In the genomic region with DNA sequence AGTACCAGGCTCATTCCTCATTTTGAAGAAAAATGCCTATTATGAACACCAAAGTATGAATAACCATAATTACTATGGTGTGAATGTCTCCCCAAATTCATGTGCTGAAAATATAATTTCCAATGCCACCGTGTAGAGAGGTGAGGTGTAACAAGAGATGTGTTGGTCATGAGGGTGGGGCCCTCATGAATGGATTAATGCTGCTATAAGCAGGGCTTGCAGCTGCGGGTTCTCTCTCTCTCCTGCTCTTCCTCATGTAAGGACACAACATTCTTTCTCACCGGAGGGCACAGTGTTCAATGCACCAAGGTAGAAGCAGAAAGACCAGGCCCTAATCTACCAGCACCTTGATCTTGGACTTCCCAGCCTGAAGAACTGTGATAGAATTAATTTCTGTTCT, we compare ENCODE assay signal across 21 cellular contexts.
DNase-seq lines count a peak whose midpoint lies in the region.
"Had no signal": no experiment of that assay in that cellular context is flagged by ENCODE, and none has a peak within 500 bp of the region (broad histone marks: within the 10 kb centered on the region; RNA-seq: fewer than 3 reads in every experiment).

No MANE protein-coding gene starts in this region.

- no peak overlapping the region for H3K27ac ChIP-seq in mesenchymal stem cell (ENCODE audit: low read length, poor library complexity, severe bottlenecking)
- peak overlapping the region; percentile 80 for H3K27ac ChIP-seq in subcutaneous abdominal adipose tissue (ENCODE audit: low read depth, low read length)
- H3K27ac ChIP-seq in Karpas-422 (ENCODE audit: low read length) = no peak overlapping the region
- H3K27ac ChIP-seq: testis had no signal

- H3K18ac ChIP-seq in mesenchymal stem cell (ENCODE audit: low read depth in 1 of 2, low read length in 2 of 2) = peak overlapping the region in 1 of 2 experiments; percentile 40

- H2BK5ac ChIP-seq in mesenchymal stem cell (ENCODE audit: low read depth, low read length, poor library complexity, severe bottlenecking) = no peak overlapping the region

- H4K8ac ChIP-seq in mesenchymal stem cell (ENCODE audit: low read length) = peak overlapping the region; percentile 64

- H3K23ac ChIP-seq in mesenchymal stem cell (ENCODE audit: low read length in 2 of 2) = no peak overlapping the region

- H3K9ac ChIP-seq in mesenchymal stem cell (ENCODE audit: low read length) (peak overlapping the region; percentile 49), subcutaneous abdominal adipose tissue (ENCODE audit: low read length in 5 of 5) (peak overlapping the region in 1 of 5 donors; percentile 20), Karpas-422 (ENCODE audit: low read length) (no peak overlapping the region)

- H2BK15ac ChIP-seq in mesenchymal stem cell (ENCODE audit: low read depth, poor library complexity, severe bottlenecking) = no peak overlapping the region

- H3K14ac ChIP-seq in mesenchymal stem cell (ENCODE audit: low read length in 2 of 2) = peak overlapping the region in 1 of 2 experiments; percentile 48

- 88% methylated on average over 2 of the region's 3 CpGs for WGBS in mesenchymal stem cell

- H3K4me1 ChIP-seq in mesenchymal stem cell (ENCODE audit: control insufficient read depth, insufficient read depth, low read depth, low read length) = no peaks in the 10 kb centered on the region
- H3K4me1 ChIP-seq in subcutaneous abdominal adipose tissue (ENCODE audit: control insufficient read depth in 5 of 5, insufficient read depth in 5 of 5, low read length in 5 of 5) = peaks cover 2 to 40% (median 20%) of the 10 kb centered on the region in 5 donors
- H3K4me1 ChIP-seq in Karpas-422 (ENCODE audit: low read length) = no peaks in the 10 kb centered on the region

- H2BK12ac ChIP-seq in mesenchymal stem cell (ENCODE audit: low read length in 2 of 2) = peak overlapping the region in 1 of 2 experiments; percentile 84

- peak overlapping the region; percentile 19 for H2BK120ac ChIP-seq in mesenchymal stem cell (ENCODE audit: low read depth, low read length)

- H3K4me3 ChIP-seq in mesenchymal stem cell (ENCODE audit: insufficient read depth in 1 of 2, low read depth in 1 of 2, low read length in 2 of 2) (peak overlapping the region in 1 of 2 experiments; percentile 30), subcutaneous abdominal adipose tissue (ENCODE audit: low read depth in 1 of 5, low read length in 5 of 5) (no peak overlapping the region), Karpas-422 (ENCODE audit: low read length) (no peak overlapping the region)
- H3K4me3 ChIP-seq: testis had no signal

- no peak overlapping the region for H2AK5ac ChIP-seq in mesenchymal stem cell (ENCODE audit: low read length, severe bottlenecking)

- H3K9me2 ChIP-seq in Karpas-422 (replicated peaks; ENCODE audit: insufficient read depth, low read length) = no peaks in the 10 kb centered on the region

- H2AFZ ChIP-seq in mesenchymal stem cell (ENCODE audit: low read depth, low read length) (no peak overlapping the region), Karpas-422 (ENCODE audit: low read length) (no peak overlapping the region)

- no peak overlapping the region for H3K4me2 ChIP-seq in mesenchymal stem cell (ENCODE audit: low read length, poor library complexity, severe bottlenecking)
- H3K4me2 ChIP-seq in Karpas-422 (ENCODE audit: low read depth, low read length, poor library complexity, severe bottlenecking) = no peak overlapping the region

- peak; percentile 11 for DNase-seq in NCI-H82 (lab: John Stamatoyannopoulos, UW)
- no peak for DNase-seq in NCI-H82 treated with DMSO at 0.1 percent for 48 hours (lab: John Stamatoyannopoulos, UW; ENCODE audit: unreplicated experiment)
- DNase-seq in SW480 (ENCODE audit: low spot score) = peak; percentile 39
- no peak for DNase-seq in mesenchymal stem cell
- DNase-seq in NCI-H2171 treated with DMSO at 0.1 percent for 48 hours (lab: John Stamatoyannopoulos, UW) = no peak
- no peak for DNase-seq in Karpas-422
- DNase-seq in activated CD8-positive, alpha-beta memory T cell treated with anti-CD3 and anti-CD28 coated beads for 24 hours = no peak
- DNase-seq: activated CD4-positive, alpha-beta memory T cell treated with anti-CD3 and anti-CD28 coated beads, Interleukin-2, amount 10 ng/mL, durations not matched to agents 7 days and 5 days; activated CD4-positive, CD25-positive, alpha-beta regulatory T cell treated with anti-CD3 and anti-CD28 coated beads, Interleukin-2, amount 50 U/mL, for 72 hours; amygdala; CD4-positive, alpha-beta T cell; endodermal cell; left ventricle myocardium superior; naive B cell; NCI-H1092; NCI-H1694 treated with DMSO at 0.1 percent for 48 hours; NCI-H526; occipital lobe; stimulated activated CD4-positive, alpha-beta T cell treated with anti-CD3 and anti-CD28 coated beads, Interleukin-2, amount 100 ng/mL, for 48 hours; testis had no signal

- no peaks in the 10 kb centered on the region for H4K20me1 ChIP-seq in Karpas-422 (ENCODE audit: insufficient read depth, low read depth, low read length)

- H3K36me3 ChIP-seq in mesenchymal stem cell (ENCODE audit: control insufficient read depth in 1 of 2, insufficient read depth in 2 of 2, low read depth in 1 of 2, low read length in 2 of 2) (no peaks in the 10 kb centered on the region), subcutaneous abdominal adipose tissue (ENCODE audit: control insufficient read depth in 5 of 5, insufficient read depth in 5 of 5, low read length in 5 of 5) (no peaks in the 10 kb centered on the region), Karpas-422 (ENCODE audit: insufficient read depth, low read length) (no peaks in the 10 kb centered on the region)

- H3K79me2 ChIP-seq in Karpas-422 (ENCODE audit: low read length) = no peaks in the 10 kb centered on the region

- H3K4ac ChIP-seq in mesenchymal stem cell (ENCODE audit: low read depth in 1 of 2, low read length in 2 of 2) = peak overlapping the region in 1 of 2 experiments; percentile 69

- H3K9me3 ChIP-seq in mesenchymal stem cell (ENCODE audit: control insufficient read depth, low read length) (no peaks in the 10 kb centered on the region), subcutaneous abdominal adipose tissue (ENCODE audit: control insufficient read depth in 5 of 5, low read length in 5 of 5) (no peaks in the 10 kb centered on the region), Karpas-422 (ENCODE audit: low read length) (no peaks in the 10 kb centered on the region)
- H3K9me3 ChIP-seq: testis had no signal

- H4K91ac ChIP-seq in mesenchymal stem cell (ENCODE audit: low read length) = no peak overlapping the region

- no peaks in the 10 kb centered on the region for H3K27me3 ChIP-seq in mesenchymal stem cell (ENCODE audit: control insufficient read depth in 1 of 2, insufficient read depth in 1 of 2, low read length in 2 of 2)
- H3K27me3 ChIP-seq in subcutaneous abdominal adipose tissue (ENCODE audit: control insufficient read depth in 5 of 5, insufficient read depth in 4 of 5, low read length in 5 of 5) = no peaks in the 10 kb centered on the region
- no peaks in the 10 kb centered on the region for H3K27me3 ChIP-seq in Karpas-422 (ENCODE audit: low read length)
- H3K27me3 ChIP-seq: testis had no signal

- no peaks in the 10 kb centered on the region for H3K79me1 ChIP-seq in mesenchymal stem cell (replicated peaks; ENCODE audit: low read length, poor library complexity, severe bottlenecking)

Comparison
In these comparisons a context has a peak if more than half of its experiments do, and no peak if none do; other contexts are left out.
1. DNase-seq: peak in NCI-H82 (single experiment) and SW480 (single experiment); none in NCI-H82 treated with DMSO at 0.1 percent for 48 hours (single experiment), mesenchymal stem cell (single experiment), NCI-H2171 treated with DMSO at 0.1 percent for 48 hours (single experiment), Karpas-422 (single experiment) and activated CD8-positive, alpha-beta memory T cell treated with anti-CD3 and anti-CD28 coated beads for 24 hours (single experiment).